ENCODE assay signal across 1 cellular context in the genomic region with DNA sequence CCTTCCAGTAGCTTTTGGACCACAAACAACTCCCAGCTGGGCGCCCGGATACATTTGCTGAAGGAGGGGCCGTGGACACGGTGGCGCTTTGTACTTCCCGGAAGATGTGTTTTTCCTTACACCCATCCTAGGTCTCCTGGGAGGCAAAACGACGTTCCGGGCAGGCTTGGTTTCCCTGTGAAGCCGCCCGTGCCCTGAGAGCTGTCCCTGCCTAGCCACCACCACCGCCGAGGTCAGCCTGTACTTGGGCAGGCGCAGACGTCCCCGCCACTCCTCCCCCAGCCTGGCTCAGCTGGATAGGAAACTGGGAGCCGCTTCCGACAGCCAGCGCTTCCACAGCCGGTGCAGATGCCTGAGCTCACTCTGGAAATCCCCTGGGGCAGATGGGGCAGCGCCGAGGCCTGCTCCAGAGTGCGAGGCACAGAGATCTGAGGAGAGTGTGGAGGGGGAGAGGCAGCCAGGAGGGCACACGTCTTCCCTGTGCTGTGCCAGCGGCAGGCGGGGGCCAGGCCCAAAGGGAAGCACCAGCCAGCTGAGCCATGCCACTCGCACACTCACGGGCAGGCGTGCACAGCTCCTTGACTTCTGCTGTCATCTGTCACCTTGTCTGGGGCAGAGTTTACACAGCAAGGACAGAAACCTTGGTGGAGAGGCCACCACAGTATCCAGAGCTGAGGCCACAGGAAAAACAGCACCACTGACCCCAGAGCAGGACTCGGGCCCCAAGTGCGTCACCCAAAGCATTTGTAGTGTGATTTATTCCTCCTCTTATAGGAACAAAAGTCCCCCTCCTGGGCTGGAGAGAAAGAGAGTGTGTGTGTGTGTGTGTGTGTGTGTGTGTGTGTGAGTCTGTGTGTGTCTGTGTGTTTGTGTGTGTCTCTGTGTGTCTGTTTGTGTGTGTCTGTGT.
TF ChIP-seq lines count a peak whose summit lies in the region.

No MANE protein-coding gene starts in this region.

TF ChIP-seq in IMR-90, 13 proteins besides CTCF, POLR2A, EP300 and RAD21:
- TF ChIP-seq, protein P1, sequence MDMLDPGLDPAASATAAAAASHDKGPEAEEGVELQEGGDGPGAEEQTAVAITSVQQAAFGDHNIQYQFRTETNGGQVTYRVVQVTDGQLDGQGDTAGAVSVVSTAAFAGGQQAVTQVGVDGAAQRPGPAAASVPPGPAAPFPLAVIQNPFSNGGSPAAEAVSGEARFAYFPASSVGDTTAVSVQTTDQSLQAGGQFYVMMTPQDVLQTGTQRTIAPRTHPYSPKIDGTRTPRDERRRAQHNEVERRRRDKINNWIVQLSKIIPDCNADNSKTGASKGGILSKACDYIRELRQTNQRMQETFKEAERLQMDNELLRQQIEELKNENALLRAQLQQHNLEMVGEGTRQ (IDR thresholded peaks at IDR 0.05; ENCODE audit: low read depth, low read length), result peak; percentile 12; the same call in 1 of the 2 replicates
- TF ChIP-seq CEBPB (IDR thresholded peaks at IDR 0.05; ENCODE audit: low read depth, low read length) (peak; percentile 33; the same call in 1 of the 2 replicates), FOS (IDR thresholded peaks at IDR 0.05; ENCODE audit: low read depth, low read length) (no peak), RCOR1 (IDR thresholded peaks at IDR 0.05; ENCODE audit: insufficient replicate concordance, low read length) (peak; percentile 71), MAFK (IDR thresholded peaks at IDR 0.05; ENCODE audit: low read depth, low read length) (0 out of 2 replicates have a peak, but pooled peaks have one; percentile 14), NFE2L2 (IDR thresholded peaks at IDR 0.05; ENCODE audit: low read depth, low read length) (no peak), MAZ (IDR thresholded peaks at IDR 0.05; ENCODE audit: borderline replicate concordance, low read depth, low read length) (peak; percentile 75; the same call in 1 of the 2 replicates), MXI1 (IDR thresholded peaks at IDR 0.05; ENCODE audit: borderline replicate concordance, low read depth, low read length) (0 out of 2 replicates have a peak, but pooled peaks have one; percentile 15)
- TF ChIP-seq, protein P2, sequence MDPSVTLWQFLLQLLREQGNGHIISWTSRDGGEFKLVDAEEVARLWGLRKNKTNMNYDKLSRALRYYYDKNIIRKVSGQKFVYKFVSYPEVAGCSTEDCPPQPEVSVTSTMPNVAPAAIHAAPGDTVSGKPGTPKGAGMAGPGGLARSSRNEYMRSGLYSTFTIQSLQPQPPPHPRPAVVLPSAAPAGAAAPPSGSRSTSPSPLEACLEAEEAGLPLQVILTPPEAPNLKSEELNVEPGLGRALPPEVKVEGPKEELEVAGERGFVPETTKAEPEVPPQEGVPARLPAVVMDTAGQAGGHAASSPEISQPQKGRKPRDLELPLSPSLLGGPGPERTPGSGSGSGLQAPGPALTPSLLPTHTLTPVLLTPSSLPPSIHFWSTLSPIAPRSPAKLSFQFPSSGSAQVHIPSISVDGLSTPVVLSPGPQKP (IDR thresholded peaks at IDR 0.05; ENCODE audit: borderline replicate concordance, low read depth, low read length), result no peak
TF ChIP-seq in IMR-90: peak in this region for 6.
